1 cellular context compared by ENCODE assay signal in genomic region chr5:121691478-121691877, GRCh38.
TF ChIP-seq lines count a peak whose summit lies in the region.

No MANE protein-coding gene starts in this region.

TF ChIP-seq in WTC11, 78 proteins besides CTCF, POLR2A, EP300 and RAD21 (continued from another document):
- TF ChIP-seq ZNF281 (CRISPR knock-in tag; IDR thresholded peaks at IDR 0.05) (no peak), FOXP1 (CRISPR knock-in tag; IDR thresholded peaks at IDR 0.05; ENCODE audit: borderline replicate concordance) (no peak), GRHL2 (CRISPR knock-in tag; IDR thresholded peaks at IDR 0.05; ENCODE audit: insufficient replicate concordance, severe bottlenecking) (no peak), ATF3 (CRISPR knock-in tag; conservative IDR thresholded peaks at IDR 0.05) (no peak)
TF ChIP-seq in WTC11: peak in this region for 0.
